Comparison of ENCODE assay signal across 11 cellular contexts in the genomic region with DNA sequence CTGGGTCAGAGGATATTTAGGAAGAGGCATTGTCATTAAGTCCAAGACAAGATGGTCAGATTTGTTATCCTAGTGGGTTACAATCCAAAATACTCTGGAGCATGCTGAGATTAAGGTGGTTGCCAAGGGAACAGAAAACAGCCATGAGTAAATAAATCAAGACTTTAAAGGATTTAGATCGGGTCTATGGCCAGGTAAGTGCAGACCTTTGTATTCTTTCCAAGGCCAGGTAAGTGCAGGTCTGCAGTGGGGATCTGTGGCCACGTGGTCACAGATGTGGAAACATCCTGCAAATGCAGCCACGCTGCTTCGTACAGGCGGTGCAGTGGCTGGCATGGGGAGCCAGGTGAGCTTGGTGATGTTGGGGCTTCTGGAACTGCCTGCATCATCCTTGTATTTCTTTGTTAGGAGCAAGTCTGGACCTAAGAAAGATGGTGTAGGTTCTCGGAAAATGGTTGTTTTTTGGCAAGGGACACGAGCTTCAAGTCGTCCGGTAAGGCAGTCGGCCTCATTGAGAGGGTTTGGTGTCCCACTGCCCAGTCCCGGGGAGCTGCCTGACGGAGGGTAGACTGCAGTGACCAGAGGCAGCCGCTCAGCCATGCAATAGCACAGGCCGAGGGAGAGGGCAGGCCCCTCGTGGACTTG. TPM values are rescaled to one million over a fixed set of nuclear protein-coding genes. Genes with fewer than 3 reads are reported as not detected.
A peak's percentile ranks its signal among the peaks of the same experiment; 100 is the strongest.
DNase-seq lines count a peak whose midpoint lies in the region; FAIRE-seq and TF ChIP-seq lines count a peak whose summit lies in the region.
"Had no signal": no experiment of that assay in that cellular context is flagged by ENCODE, and none has a peak within 500 bp of the region (broad histone marks: within the 10 kb centered on the region; RNA-seq: fewer than 3 reads in every experiment).

No MANE protein-coding gene starts in this region.

- peaks cover 7 to 14% (median 11%) of the 10 kb centered on the region in 3 donors for H3K4me1 Mint-ChIP-seq in IgD-negative memory B cell

- H3K79me2 ChIP-seq in Karpas-422 (ENCODE audit: low read length), result no peaks in the 10 kb centered on the region

- H3K4me1 ChIP-seq in BLaER1 treated with 17β-estradiol and CSF1 and Interleukin-3, amounts not matched to agents 10 nM and 100 nM, result peaks cover 31 to 47% (median 42%) of the 10 kb centered on the region in 10 experiments
- H3K4me1 ChIP-seq in kidney (ENCODE audit: control insufficient read depth in 1 of 2, insufficient read depth in 1 of 2, low read depth in 1 of 2, low read length in 2 of 2) (peaks cover 11 to 13% of the 10 kb centered on the region in 2 donors), Karpas-422 (ENCODE audit: low read length) (peaks cover 18% of the 10 kb centered on the region)

- no peak overlapping the region for H3K4me3 ChIP-seq in BLaER1 treated with 17β-estradiol and CSF1 and Interleukin-3, amounts not matched to agents 10 nM and 100 nM
- no peak overlapping the region for H3K4me3 ChIP-seq in kidney (ENCODE audit: low read length in 2 of 2)
- no peak overlapping the region for H3K4me3 ChIP-seq in Karpas-422 (ENCODE audit: low read length)
- H3K4me3 ChIP-seq: MG63 had no signal

- no peak for FAIRE-seq in kidney (lab: Jason Lieb, UNC)
- FAIRE-seq: urothelium cell line had no signal

- no peaks in the 10 kb centered on the region for H3K27me3 ChIP-seq in BLaER1 treated with 17β-estradiol and CSF1 and Interleukin-3, amounts not matched to agents 10 nM and 100 nM
- H3K27me3 ChIP-seq in Karpas-422 (ENCODE audit: low read length), result no peaks in the 10 kb centered on the region
- H3K27me3 ChIP-seq: MG63 had no signal

- peaks cover 0 to 12% (median 0%) of the 10 kb centered on the region in 11 experiments; a peak in 3 of 22 replicates for H4K20me1 ChIP-seq in BLaER1 treated with 17β-estradiol and CSF1 and Interleukin-3, amounts not matched to agents 10 nM and 100 nM
- no peaks in the 10 kb centered on the region for H4K20me1 ChIP-seq in Karpas-422 (ENCODE audit: insufficient read depth, low read depth, low read length)

- peaks cover 21 to 33% (median 29%) of the 10 kb centered on the region in 11 experiments for H3K36me3 ChIP-seq in BLaER1 treated with 17β-estradiol and CSF1 and Interleukin-3, amounts not matched to agents 10 nM and 100 nM
- H3K36me3 ChIP-seq in kidney (ENCODE audit: control insufficient read depth in 1 of 2, insufficient read depth in 2 of 2, low read length in 2 of 2) (no peaks in the 10 kb centered on the region), Karpas-422 (ENCODE audit: insufficient read depth, low read length) (no peaks in the 10 kb centered on the region)
- H3K36me3 ChIP-seq: MG63 had no signal

- H3K9me2 ChIP-seq in Karpas-422 (replicated peaks; ENCODE audit: insufficient read depth, low read length), result no peaks in the 10 kb centered on the region

- H3K27ac Mint-ChIP-seq in IgD-negative memory B cell, result peak overlapping the region in 1 of 3 donors; percentile 58

- peak overlapping the region in 3 of 4 donors; percentile 3 to 65 (median 26) for H3K4me3 Mint-ChIP-seq in IgD-negative memory B cell

- no peaks in the 10 kb centered on the region for H3K9me3 Mint-ChIP-seq in IgD-negative memory B cell
- H3K9me3 Mint-ChIP-seq: naive thymus-derived CD4-positive, alpha-beta T cell had no signal

- H3K36me3 Mint-ChIP-seq in IgD-negative memory B cell, result peaks cover 5% of the 10 kb centered on the region

- TF ChIP-seq CTCF in kidney (IDR thresholded peaks at IDR 0.05; ENCODE audit: borderline replicate concordance, extremely low read depth, insufficient read depth), result no peak

- no peak overlapping the region for H2AFZ ChIP-seq in Karpas-422 (ENCODE audit: low read length)

- H3K27me3 Mint-ChIP-seq in IgD-negative memory B cell, result no peaks in the 10 kb centered on the region
- H3K27me3 Mint-ChIP-seq: naive thymus-derived CD4-positive, alpha-beta T cell had no signal

- no peaks in the 10 kb centered on the region for H3K9me3 ChIP-seq in BLaER1 treated with 17β-estradiol and CSF1 and Interleukin-3, amounts not matched to agents 10 nM and 100 nM (replicated peaks in 1 of 11)
- H3K9me3 ChIP-seq in kidney (ENCODE audit: control insufficient read depth in 1 of 2, low read length in 2 of 2), result no peaks in the 10 kb centered on the region
- no peaks in the 10 kb centered on the region for H3K9me3 ChIP-seq in Karpas-422 (ENCODE audit: low read length)
- H3K9me3 ChIP-seq: MG63 had no signal

- intact Hi-C loops in kidney (cut with DNase I), result no loop called here

- H3K9ac ChIP-seq in BLaER1 treated with 17β-estradiol and CSF1 and Interleukin-3, amounts not matched to agents 10 nM and 100 nM, result no peak overlapping the region
- H3K9ac ChIP-seq in kidney (ENCODE audit: low read length in 2 of 2) (no peak overlapping the region), Karpas-422 (ENCODE audit: low read length) (no peak overlapping the region)

- H3K4me2 ChIP-seq in BLaER1 treated with 17β-estradiol and CSF1 and Interleukin-3, amounts not matched to agents 10 nM and 100 nM, result peak overlapping the region in 8 of 11 experiments; percentile 1 to 41 (median 22); a peak in 10 of 22 replicates
- H3K4me2 ChIP-seq in Karpas-422 (ENCODE audit: low read depth, low read length, poor library complexity, severe bottlenecking), result no peak overlapping the region

- H3K27ac ChIP-seq in BLaER1 treated with 17β-estradiol and CSF1 and Interleukin-3, amounts not matched to agents 10 nM and 100 nM, result 0 out of 22 replicates have a peak overlapping the region, but pooled peaks of 1 of the 11 experiments have one; percentile 15
- H3K27ac ChIP-seq in kidney (ENCODE audit: low read depth in 2 of 2, low read length in 2 of 2), result no peak overlapping the region
- no peak overlapping the region for H3K27ac ChIP-seq in Karpas-422 (ENCODE audit: low read length)

- DNase-seq in kidney (peak; percentile 75), NCI-H2171 (lab: John Stamatoyannopoulos, UW) (no peak), Karpas-422 (no peak), mucosa of gallbladder (ENCODE audit: low spot score) (no peak)
- DNase-seq: activated CD8-positive, alpha-beta memory T cell treated with anti-CD3 and anti-CD28 coated beads for 24 hours; cortex of kidney; naive thymus-derived CD4-positive, alpha-beta T cell had no signal

RNA-seq across cellular contexts. Expression of a gene that starts 21.8 kb away (rescaled TPM):
- polyA plus RNA-seq in IgD-negative memory B cell (5.1 TPM), kidney (ENCODE audit: insufficient read depth, low read depth, low replicate concordance) (5.2 TPM)
- total RNA-seq in kidney (3.7 TPM), mucosa of gallbladder (9.4 TPM)
- total RNA-seq in Karpas-422 (2014; rRNA removed; shearing (Covaris generic); ENCODE audit: low replicate concordance), result 1.5 and 4.7 TPM in 2 replicates

RNA-seq across cellular contexts. Expression of a gene that starts 32.3 kb away (rescaled TPM):
- polyA plus RNA-seq in IgD-negative memory B cell, result 118 TPM
- 95.8 TPM for total RNA-seq in kidney
- polyA plus RNA-seq in kidney (ENCODE audit: insufficient read depth, low read depth, low replicate concordance), result 53.7 TPM
- total RNA-seq in Karpas-422 (2014; rRNA removed; shearing (Covaris generic); ENCODE audit: low replicate concordance), result 53.3 and 98.4 TPM in 2 replicates
- total RNA-seq in mucosa of gallbladder, result 145 TPM

RNA-seq across cellular contexts. Expression of a gene that starts 49.5 kb away (rescaled TPM):
- polyA plus RNA-seq in IgD-negative memory B cell, result 1.4 TPM
- 24.3 TPM for total RNA-seq in kidney
- 10.2 TPM for polyA plus RNA-seq in kidney (ENCODE audit: insufficient read depth, low read depth, low replicate concordance)
- not detected in 2 replicates for total RNA-seq in Karpas-422 (2014; rRNA removed; shearing (Covaris generic); ENCODE audit: low replicate concordance)
- total RNA-seq in mucosa of gallbladder, result 11.4 TPM

RNA-seq across cellular contexts. Expression of a gene that starts 59.5 kb away (rescaled TPM):
- not detected for polyA plus RNA-seq in IgD-negative memory B cell
- total RNA-seq in kidney, result 104 TPM
- 475 TPM for polyA plus RNA-seq in kidney (ENCODE audit: insufficient read depth, low read depth, low replicate concordance)
- not detected in 2 replicates for total RNA-seq in Karpas-422 (2014; rRNA removed; shearing (Covaris generic); ENCODE audit: low replicate concordance)
- 143 TPM for total RNA-seq in mucosa of gallbladder
- polyA plus RNA-seq: naive thymus-derived CD4-positive, alpha-beta T cell had no signal

Comparison
In these comparisons a context has a peak if more than half of its experiments do, and no peak if none do; other contexts are left out.
1. RNA of a gene that starts 49.5 kb away (total RNA-seq): 24.3 TPM in kidney (single experiment) and 11.4 TPM in mucosa of gallbladder (single experiment); not detected in Karpas-422; every median in the first group is over 10 times any median in the second.